Comparison of ENCODE assay signal across 33 cellular contexts in the genomic region with DNA sequence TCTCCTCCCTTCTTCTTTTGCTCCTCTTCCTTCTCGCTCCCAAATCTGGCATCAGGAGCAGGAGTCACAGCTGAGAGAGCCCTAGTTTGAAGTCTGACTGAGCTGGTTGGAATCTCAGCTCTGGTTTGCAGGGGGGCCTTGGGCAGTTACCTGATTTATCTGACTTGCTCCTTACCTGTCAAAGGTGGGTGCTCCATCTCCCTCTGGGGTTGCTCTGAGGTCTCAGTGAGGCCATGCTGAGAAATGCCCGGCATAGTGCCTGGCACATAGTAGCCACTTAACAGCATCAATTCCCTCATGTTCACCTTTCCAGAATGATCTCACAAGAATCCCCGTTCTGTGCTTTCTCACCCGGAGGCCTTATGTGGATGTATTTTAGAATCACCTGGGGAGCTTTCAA.
"Had no signal": no experiment of that assay in that cellular context is flagged by ENCODE, and none has a peak within 500 bp of the region (broad histone marks: within the 10 kb centered on the region; RNA-seq: fewer than 3 reads in every experiment).

No MANE protein-coding gene starts in this region.

- H3K27me3 Mint-ChIP-seq: activated CD4-positive, alpha-beta memory T cell treated with anti-CD3 and anti-CD28 coated beads for 36 hours; activated naive CD4-positive, alpha-beta T cell treated with anti-CD3 and anti-CD28 coated beads, Interleukin-2, amount 50 U/mL, for 24 hours; activated naive CD8-positive, alpha-beta T cell treated with anti-CD3 and anti-CD28 coated beads for 36 hours; activated naive CD8-positive, alpha-beta T cell treated with anti-CD3 and anti-CD28 coated beads, Interleukin-2, amount 50 U/mL, for 24 hours had no signal

- H3K4me3 Mint-ChIP-seq: activated CD4-positive, alpha-beta memory T cell treated with anti-CD3 and anti-CD28 coated beads for 36 hours; activated CD4-positive, alpha-beta T cell treated with anti-CD3 and anti-CD28 coated beads for 36 hours; activated CD4-positive, alpha-beta T cell treated with anti-CD3 and anti-CD28 coated beads, Interleukin-2, amount 10 ng/mL, durations not matched to agents 24 days and 14 days; activated CD8-positive, alpha-beta memory T cell treated with anti-CD3 and anti-CD28 coated beads, Interleukin-2, amount 10 ng/mL, durations not matched to agents 7 days and 5 days; activated CD8-positive, alpha-beta T cell treated with anti-CD3 and anti-CD28 coated beads, Interleukin-2, amount 10 ng/mL, durations not matched to agents 7 days and 5 days; activated naive CD4-positive, alpha-beta T cell treated with anti-CD3 and anti-CD28 coated beads for 36 hours; activated naive CD4-positive, alpha-beta T cell treated with anti-CD3 and anti-CD28 coated beads, Interleukin-2, amount 50 U/mL, for 24 hours; activated naive CD8-positive, alpha-beta T cell treated with anti-CD3 and anti-CD28 coated beads for 36 hours; activated naive CD8-positive, alpha-beta T cell treated with anti-CD3 and anti-CD28 coated beads, Interleukin-2, amount 50 U/mL, for 24 hours; activated T-helper 1 cell treated with anti-CD3 and anti-CD28 coated beads, Interleukin-12 subunit alpha, Interleukin-12 subunit beta, Interleukin-2, Interleukin-4 antibody, amounts not matched to agents 30 ng/mL and 10 ng/mL and 1 ng/mL, durations not matched to agents 14 hours and 24 hours and 36 hours; brain; endodermal cell had no signal

- H3K27ac ChIP-seq: breast epithelium, colonic mucosa had no signal

- ATAC-seq: activated CD4-positive, alpha-beta T cell treated with anti-CD3 and anti-CD28 coated beads for 36 hours; activated CD8-positive, alpha-beta memory T cell treated with anti-CD3 and anti-CD28 coated beads, Interleukin-2, amount 10 ng/mL, durations not matched to agents 7 days and 5 days; activated CD8-positive, alpha-beta T cell treated with anti-CD3 and anti-CD28 coated beads, Interleukin-2, amount 10 ng/mL, durations not matched to agents 7 days and 5 days; activated naive CD8-positive, alpha-beta T cell treated with anti-CD3 and anti-CD28 coated beads, Interleukin-2, amount 50 U/mL, for 24 hours; gastroesophageal sphincter had no signal

- H3K36me3 ChIP-seq: breast epithelium, cardiac muscle cell, colonic mucosa had no signal

- DNase-seq: activated CD4-positive, alpha-beta memory T cell treated with anti-CD3 and anti-CD28 coated beads for 36 hours; activated CD4-positive, alpha-beta T cell treated with anti-CD3 and anti-CD28 coated beads for 36 hours; activated CD4-positive, alpha-beta T cell treated with anti-CD3 and anti-CD28 coated beads, Interleukin-2, amount 10 ng/mL, durations not matched to agents 24 days and 14 days; activated CD4-positive, CD25-positive, alpha-beta regulatory T cell; activated CD4-positive, CD25-positive, alpha-beta regulatory T cell treated with anti-CD3 and anti-CD28 coated beads, Interleukin-2, amount 50 U/mL, for 72 hours; activated CD8-positive, alpha-beta memory T cell treated with anti-CD3 and anti-CD28 coated beads, Interleukin-2, amount 10 ng/mL, durations not matched to agents 7 days and 5 days; activated CD8-positive, alpha-beta memory T cell treated with anti-CD3 and anti-CD28 coated beads, Interleukin-2, amount 50 U/mL, for 4 hours; activated CD8-positive, alpha-beta T cell treated with anti-CD3 and anti-CD28 coated beads, Interleukin-2, amount 10 ng/mL, durations not matched to agents 7 days and 5 days; activated effector memory CD4-positive, alpha-beta T cell treated with anti-CD3 and anti-CD28 coated beads, Interleukin-2, amount 50 U/mL, for 16 hours; activated naive CD4-positive, alpha-beta T cell treated with anti-CD3 and anti-CD28 coated beads for 36 hours; activated naive CD8-positive, alpha-beta T cell treated with anti-CD3 and anti-CD28 coated beads for 36 hours; activated naive CD8-positive, alpha-beta T cell treated with anti-CD3 and anti-CD28 coated beads, Interleukin-2, amount 50 U/mL, for 24 hours; activated T-cell treated with anti-CD3 and anti-CD28 coated beads, Interleukin-2, amount 50 U/mL, for 1 hour; activated T-cell treated with anti-CD3 and anti-CD28 coated beads, Interleukin-2, amount 50 U/mL, for 48 hours; amygdala; aorta; central memory CD4-positive, alpha-beta T cell; cerebellar nuclear complex; colonic mucosa; effector CD8-positive, alpha-beta T cell; endodermal cell; erythroblast; esophagus squamous epithelium; foreskin melanocyte; T-helper 2 cell had no signal

- H3K9me3 Mint-ChIP-seq: activated CD4-positive, alpha-beta memory T cell treated with anti-CD3 and anti-CD28 coated beads for 36 hours; activated CD4-positive, alpha-beta T cell treated with anti-CD3 and anti-CD28 coated beads, Interleukin-2, amount 10 ng/mL, durations not matched to agents 24 days and 14 days; activated naive CD4-positive, alpha-beta T cell treated with anti-CD3 and anti-CD28 coated beads for 36 hours; activated naive CD4-positive, alpha-beta T cell treated with anti-CD3 and anti-CD28 coated beads, Interleukin-2, amount 50 U/mL, for 24 hours; activated naive CD8-positive, alpha-beta T cell treated with anti-CD3 and anti-CD28 coated beads for 36 hours; activated naive CD8-positive, alpha-beta T cell treated with anti-CD3 and anti-CD28 coated beads, Interleukin-2, amount 50 U/mL, for 24 hours; activated T-helper 1 cell treated with anti-CD3 and anti-CD28 coated beads, Interleukin-12 subunit alpha, Interleukin-12 subunit beta, Interleukin-2, Interleukin-4 antibody, amounts not matched to agents 30 ng/mL and 10 ng/mL and 1 ng/mL, durations not matched to agents 14 hours and 24 hours and 36 hours; activated T-helper 2 cell treated with anti-CD3 and anti-CD28 coated beads, Interferon-gamma antibody, Interleukin-2, Interleukin-4, amounts not matched to agents 10 μg/mL and 5 μg/mL and 100 μg/mL, durations not matched to agents 14 hours and 24 hours and 36 hours; endodermal cell had no signal

- H3K4me1 Mint-ChIP-seq: activated CD4-positive, alpha-beta T cell treated with anti-CD3 and anti-CD28 coated beads, Interleukin-2, amount 10 ng/mL, durations not matched to agents 24 days and 14 days; activated CD8-positive, alpha-beta memory T cell treated with anti-CD3 and anti-CD28 coated beads, Interleukin-2, amount 10 ng/mL, durations not matched to agents 7 days and 5 days; activated naive CD4-positive, alpha-beta T cell treated with anti-CD3 and anti-CD28 coated beads, Interleukin-2, amount 50 U/mL, for 24 hours; activated naive CD8-positive, alpha-beta T cell treated with anti-CD3 and anti-CD28 coated beads for 36 hours; activated naive CD8-positive, alpha-beta T cell treated with anti-CD3 and anti-CD28 coated beads, Interleukin-2, amount 50 U/mL, for 24 hours had no signal

- H3K4me3 ChIP-seq: adrenal gland, breast epithelium, cardiac muscle cell, colonic mucosa, esophagus squamous epithelium, gastroesophageal sphincter had no signal

- H3K27me3 ChIP-seq: adrenal gland, breast epithelium, cardiac muscle cell, colonic mucosa, esophagus squamous epithelium, gastroesophageal sphincter had no signal

- H3K4me1 ChIP-seq: breast epithelium had no signal

- H3K27ac Mint-ChIP-seq: activated CD4-positive, alpha-beta memory T cell treated with anti-CD3 and anti-CD28 coated beads for 36 hours; activated CD4-positive, alpha-beta T cell treated with anti-CD3 and anti-CD28 coated beads for 36 hours; activated CD4-positive, alpha-beta T cell treated with anti-CD3 and anti-CD28 coated beads, Interleukin-2, amount 10 ng/mL, durations not matched to agents 24 days and 14 days; activated CD8-positive, alpha-beta memory T cell treated with anti-CD3 and anti-CD28 coated beads, Interleukin-2, amount 10 ng/mL, durations not matched to agents 7 days and 5 days; activated CD8-positive, alpha-beta T cell treated with anti-CD3 and anti-CD28 coated beads, Interleukin-2, amount 10 ng/mL, durations not matched to agents 7 days and 5 days; activated naive CD4-positive, alpha-beta T cell treated with anti-CD3 and anti-CD28 coated beads for 36 hours; activated naive CD4-positive, alpha-beta T cell treated with anti-CD3 and anti-CD28 coated beads, Interleukin-2, amount 50 U/mL, for 24 hours; activated naive CD8-positive, alpha-beta T cell treated with anti-CD3 and anti-CD28 coated beads for 36 hours; activated naive CD8-positive, alpha-beta T cell treated with anti-CD3 and anti-CD28 coated beads, Interleukin-2, amount 50 U/mL, for 24 hours; activated T-helper 1 cell treated with anti-CD3 and anti-CD28 coated beads, Interleukin-12 subunit alpha, Interleukin-12 subunit beta, Interleukin-2, Interleukin-4 antibody, amounts not matched to agents 30 ng/mL and 10 ng/mL and 1 ng/mL, durations not matched to agents 14 hours and 24 hours and 36 hours; activated T-helper 2 cell treated with anti-CD3 and anti-CD28 coated beads, Interferon-gamma antibody, Interleukin-2, Interleukin-4, amounts not matched to agents 10 μg/mL and 5 μg/mL and 100 μg/mL, durations not matched to agents 14 hours and 24 hours and 36 hours; brain; endodermal cell had no signal

- H3K36me3 Mint-ChIP-seq: activated CD4-positive, alpha-beta memory T cell treated with anti-CD3 and anti-CD28 coated beads for 36 hours; activated CD8-positive, alpha-beta memory T cell treated with anti-CD3 and anti-CD28 coated beads, Interleukin-2, amount 10 ng/mL, durations not matched to agents 7 days and 5 days; activated naive CD4-positive, alpha-beta T cell treated with anti-CD3 and anti-CD28 coated beads, Interleukin-2, amount 50 U/mL, for 24 hours; activated naive CD8-positive, alpha-beta T cell treated with anti-CD3 and anti-CD28 coated beads for 36 hours; brain had no signal

- H3K9me3 ChIP-seq: adrenal gland, breast epithelium, colonic mucosa, esophagus squamous epithelium, gastroesophageal sphincter had no signal
